ENCODE assay signal across 12 cellular contexts in genomic region chr9:110808599-110808980, GRCh38.
DNase-seq lines count a peak whose midpoint lies in the region; ATAC-seq and TF ChIP-seq lines count a peak whose summit lies in the region.
"Had no signal": no experiment of that assay in that cellular context is flagged by ENCODE, and none has a peak within 500 bp of the region (broad histone marks: within the 10 kb centered on the region; RNA-seq: fewer than 3 reads in every experiment).

No MANE protein-coding gene starts in this region.

- no peaks in the 10 kb centered on the region for H3K27me3 Mint-ChIP-seq in activated CD8-positive, alpha-beta T cell treated with anti-CD3 and anti-CD28 coated beads, Interleukin-2, amount 10 ng/mL, durations not matched to agents 7 days and 5 days (ENCODE audit: low read depth)

- in situ Hi-C loops in GM13977 (cut with MboI; ENCODE audit: low pct_unique_long_range_greater_than_20kb, low sequenced_read_pairs, unreplicated experiment): no loop called here

- CTCF ChIA-PET in activated CD8-positive, alpha-beta T cell treated with anti-CD3 and anti-CD28 coated beads, Interleukin-2, amount 10 ng/mL, durations not matched to agents 7 days and 5 days (lab: Charles Lee): no interaction called here

- DNase-seq in GM13977 (ENCODE audit: low spot score) (peak; percentile 56), MV-4-11 (lab: John Stamatoyannopoulos, UW) (peak; percentile 26), AG08396 (ENCODE audit: low spot score) (no peak), T-helper 2 cell (no peak)
- DNase-seq in activated CD8-positive, alpha-beta T cell treated with anti-CD3 and anti-CD28 coated beads, Interleukin-2, amount 10 ng/mL, durations not matched to agents 7 days and 5 days: no peak
- no peak for DNase-seq in activated naive CD4-positive, alpha-beta T cell treated with anti-CD3 and anti-CD28 coated beads, Interleukin-2, amount 50 U/mL, for 16 hours
- DNase-seq: BE2C; NCI-H69; stimulated activated CD4-positive, alpha-beta T cell treated with anti-CD3 and anti-CD28 coated beads, Interleukin-12 subunit alpha, Interleukin-12 subunit beta, amount 100 ng/mL, for 4 hours; T1000 had no signal

- H3K4me3 Mint-ChIP-seq in activated CD8-positive, alpha-beta T cell treated with anti-CD3 and anti-CD28 coated beads, Interleukin-2, amount 10 ng/mL, durations not matched to agents 7 days and 5 days: no peak overlapping the region

- no peaks in the 10 kb centered on the region for H3K9me3 Mint-ChIP-seq in activated CD8-positive, alpha-beta T cell treated with anti-CD3 and anti-CD28 coated beads, Interleukin-2, amount 10 ng/mL, durations not matched to agents 7 days and 5 days (ENCODE audit: insufficient read depth)

- POLR2A ChIA-PET in activated CD8-positive, alpha-beta T cell treated with anti-CD3 and anti-CD28 coated beads, Interleukin-2, amount 10 ng/mL, durations not matched to agents 7 days and 5 days (lab: Charles Lee): no interaction called here

- H3K36me3 Mint-ChIP-seq in activated CD8-positive, alpha-beta T cell treated with anti-CD3 and anti-CD28 coated beads, Interleukin-2, amount 10 ng/mL, durations not matched to agents 7 days and 5 days (ENCODE audit: low read depth): no peaks in the 10 kb centered on the region

- peak; percentile 89 for ATAC-seq in GM19463 (IDR thresholded peaks at IDR 0.05; ENCODE audit: unreplicated experiment)
- peak; percentile 96 for ATAC-seq in HG02970 (IDR thresholded peaks at IDR 0.05; ENCODE audit: low FRiP score, unreplicated experiment)
- ATAC-seq in activated CD8-positive, alpha-beta T cell treated with anti-CD3 and anti-CD28 coated beads, Interleukin-2, amount 10 ng/mL, durations not matched to agents 7 days and 5 days: no peak

- H3K27ac Mint-ChIP-seq in activated CD8-positive, alpha-beta T cell treated with anti-CD3 and anti-CD28 coated beads, Interleukin-2, amount 10 ng/mL, durations not matched to agents 7 days and 5 days: no peak overlapping the region

- no peak for TF ChIP-seq CTCF in GM13977 (IDR thresholded peaks at IDR 0.05; ENCODE audit: extremely low read depth, insufficient read depth, missing control alignments)

- no peaks in the 10 kb centered on the region for H3K4me1 Mint-ChIP-seq in activated CD8-positive, alpha-beta T cell treated with anti-CD3 and anti-CD28 coated beads, Interleukin-2, amount 10 ng/mL, durations not matched to agents 7 days and 5 days (ENCODE audit: low read depth)

Comparison
In these comparisons a context has a peak if more than half of its experiments do, and no peak if none do; other contexts are left out.
1. DNase-seq: peak in GM13977 (single experiment) and MV-4-11 (single experiment); none in activated CD8-positive, alpha-beta T cell treated with anti-CD3 and anti-CD28 coated beads, Interleukin-2, amount 10 ng/mL, durations not matched to agents 7 days and 5 days (single experiment), AG08396 (single experiment), activated naive CD4-positive, alpha-beta T cell treated with anti-CD3 and anti-CD28 coated beads, Interleukin-2, amount 50 U/mL, for 16 hours (single experiment) and T-helper 2 cell (0 of 5).